ENCODE assay signal across 8 cellular contexts in the genomic region with DNA sequence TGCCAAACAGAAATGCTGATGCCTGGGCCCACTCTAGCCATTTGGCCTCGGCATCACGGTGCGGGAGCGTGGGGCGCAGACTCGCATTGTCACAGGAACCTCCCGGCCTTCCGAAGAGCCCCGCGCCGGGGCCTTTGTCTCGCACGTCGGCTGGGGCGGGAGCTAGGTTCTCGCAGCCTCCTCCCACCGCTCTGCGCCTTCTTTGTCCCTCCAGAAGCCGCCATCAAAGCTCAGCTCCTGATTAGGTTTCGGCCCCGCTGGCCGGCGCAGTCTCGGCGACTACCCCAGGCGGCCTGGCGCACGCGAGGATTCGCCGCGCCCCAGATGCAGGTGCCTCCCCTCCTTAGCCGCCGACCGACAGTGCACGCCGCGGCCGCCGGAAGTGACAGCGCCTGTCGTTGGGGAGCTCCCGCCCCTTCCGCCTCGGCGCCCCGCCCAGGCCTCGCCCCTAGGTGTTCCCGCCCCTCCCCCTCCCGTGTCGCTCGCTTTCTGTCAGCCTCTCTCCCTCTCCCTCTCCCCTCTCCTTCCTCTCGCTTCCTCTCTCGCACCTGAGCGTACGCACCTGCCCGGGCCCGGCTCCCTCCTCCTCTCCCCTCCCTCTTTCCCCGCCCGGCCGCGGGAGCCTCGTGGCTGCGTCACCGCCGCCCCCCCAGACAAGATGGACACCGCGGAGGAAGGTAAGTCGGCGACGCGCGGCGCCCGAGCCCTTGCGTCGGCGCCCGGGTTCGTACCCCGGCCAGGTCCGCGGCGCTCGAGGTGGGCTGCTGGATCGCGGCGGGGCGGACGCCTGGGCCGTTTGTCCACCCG. TPM values are rescaled to one million over a fixed set of nuclear protein-coding genes. Genes with fewer than 3 reads are reported as not detected.
A peak's percentile ranks its signal among the peaks of the same experiment; 100 is the strongest.
DNase-seq lines count a peak whose midpoint lies in the region; ATAC-seq and TF ChIP-seq lines count a peak whose summit lies in the region.

A gene with protein sequence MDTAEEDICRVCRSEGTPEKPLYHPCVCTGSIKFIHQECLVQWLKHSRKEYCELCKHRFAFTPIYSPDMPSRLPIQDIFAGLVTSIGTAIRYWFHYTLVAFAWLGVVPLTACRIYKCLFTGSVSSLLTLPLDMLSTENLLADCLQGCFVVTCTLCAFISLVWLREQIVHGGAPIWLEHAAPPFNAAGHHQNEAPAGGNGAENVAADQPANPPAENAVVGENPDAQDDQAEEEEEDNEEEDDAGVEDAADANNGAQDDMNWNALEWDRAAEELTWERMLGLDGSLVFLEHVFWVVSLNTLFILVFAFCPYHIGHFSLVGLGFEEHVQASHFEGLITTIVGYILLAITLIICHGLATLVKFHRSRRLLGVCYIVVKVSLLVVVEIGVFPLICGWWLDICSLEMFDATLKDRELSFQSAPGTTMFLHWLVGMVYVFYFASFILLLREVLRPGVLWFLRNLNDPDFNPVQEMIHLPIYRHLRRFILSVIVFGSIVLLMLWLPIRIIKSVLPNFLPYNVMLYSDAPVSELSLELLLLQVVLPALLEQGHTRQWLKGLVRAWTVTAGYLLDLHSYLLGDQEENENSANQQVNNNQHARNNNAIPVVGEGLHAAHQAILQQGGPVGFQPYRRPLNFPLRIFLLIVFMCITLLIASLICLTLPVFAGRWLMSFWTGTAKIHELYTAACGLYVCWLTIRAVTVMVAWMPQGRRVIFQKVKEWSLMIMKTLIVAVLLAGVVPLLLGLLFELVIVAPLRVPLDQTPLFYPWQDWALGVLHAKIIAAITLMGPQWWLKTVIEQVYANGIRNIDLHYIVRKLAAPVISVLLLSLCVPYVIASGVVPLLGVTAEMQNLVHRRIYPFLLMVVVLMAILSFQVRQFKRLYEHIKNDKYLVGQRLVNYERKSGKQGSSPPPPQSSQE (plus strand): TSS at position 455 of the 807 bp plus-strand sequence. CDS start 204 bp downstream, at position 659.

- peak within 1 kb of the TSS; percentile 87 for H3K18ac ChIP-seq in trophoblast cell (ENCODE audit: low read length)

- WGBS in trophoblast cell (ENCODE audit: extremely low coverage, insufficient coverage, insufficient read length), result no CpG with 5 or more reads among the region's 92 CpGs
- WGBS in tibial nerve, 2 donors, result 0% methylated on average over 3 to 87 of the region's 92 CpGs

- H2BK12ac ChIP-seq in trophoblast cell (ENCODE audit: low read length), result no peak within 1 kb of the TSS

- TF ChIP-seq CTCF in GM12875 (IDR thresholded peaks at IDR 0.05; ENCODE audit: borderline replicate concordance, insufficient read depth, low read depth, low read length), result no peak
- TF ChIP-seq CTCF in tibial nerve (IDR thresholded peaks at IDR 0.05), result peak in 2 of 5 experiments; percentile 46 to 49

- H3K23ac ChIP-seq in trophoblast cell (ENCODE audit: low read length), result no peak within 1 kb of the TSS

- H3K4me2 ChIP-seq in trophoblast cell (ENCODE audit: low read length), result peak within 1 kb of the TSS; percentile 100

- intact Hi-C loops in cardiac septum (cut with DNase I), result loop anchor here (5.0 kb wide), 3 partner anchors 49 to 101 kb away; a partner anchor contains a TSS

- peak within 1 kb of the TSS; percentile 62 for H4K12ac ChIP-seq in trophoblast cell (ENCODE audit: low read depth, low read length)

- peak within 1 kb of the TSS; percentile 70 for H3K4ac ChIP-seq in trophoblast cell (ENCODE audit: low read depth, low read length)

- peak within 1 kb of the TSS; percentile 90 for H4K91ac ChIP-seq in trophoblast cell (ENCODE audit: low read depth, low read length)

- H3K4me1 ChIP-seq in adipocyte (ENCODE audit: control insufficient read depth, insufficient read depth, low read length), result peaks cover 39% of the 10 kb centered on the region
- H3K4me1 ChIP-seq in trophoblast cell (ENCODE audit: control insufficient read depth in 1 of 2, insufficient read depth in 2 of 2, low read length in 2 of 2), result peaks cover 0 to 2% of the 10 kb centered on the region in 2 experiments
- H3K4me1 ChIP-seq in tibial nerve, result peaks cover 0 to 50% (median 10%) of the 10 kb centered on the region in 4 donors

- H3K14ac ChIP-seq in trophoblast cell (ENCODE audit: low read length), result peak within 1 kb of the TSS; percentile 91

- peak; percentile 82 to 96 for TF ChIP-seq POLR2A in tibial nerve (IDR thresholded peaks at IDR 0.05)

- H3K27me3 ChIP-seq in adipocyte (replicated peaks; ENCODE audit: control insufficient read depth, insufficient read depth, low read length), result no peaks in the 10 kb centered on the region
- no peaks in the 10 kb centered on the region for H3K27me3 ChIP-seq in trophoblast cell (ENCODE audit: insufficient read depth, low read length)
- H3K27me3 ChIP-seq in tibial nerve, result no peaks in the 10 kb centered on the region

- H2AFZ ChIP-seq in trophoblast cell (ENCODE audit: insufficient read depth, low read length, poor library complexity), result peak within 1 kb of the TSS; percentile 71

- peak within 1 kb of the TSS; percentile 95 for H4K8ac ChIP-seq in trophoblast cell (ENCODE audit: low read depth, low read length)

- H2BK5ac ChIP-seq in trophoblast cell (ENCODE audit: low read depth, low read length, poor library complexity), result peak within 1 kb of the TSS; percentile 92

- DNase-seq in NCI-H1436 (lab: John Stamatoyannopoulos, UW), result peak; percentile 97
- DNase-seq in T follicular helper cell (ENCODE audit: low read depth), result peak; percentile 96
- peak; percentile 97 for DNase-seq in adipocyte (ENCODE audit: low read depth)
- DNase-seq in cardiac septum (ENCODE audit: low spot score), result peak; percentile 97
- peak; percentile 89 to 91 for DNase-seq in trophoblast cell
- peak; percentile 90 to 91 for DNase-seq in tibial nerve (ENCODE audit: low spot score in 2 of 2)

- no peaks in the 10 kb centered on the region for H3K36me3 ChIP-seq in adipocyte (ENCODE audit: control insufficient read depth, insufficient read depth, low read length, severe bottlenecking)
- no peaks in the 10 kb centered on the region for H3K36me3 ChIP-seq in trophoblast cell (ENCODE audit: control insufficient read depth in 1 of 2, insufficient read depth in 2 of 2, low read length in 2 of 2)
- no peaks in the 10 kb centered on the region for H3K36me3 ChIP-seq in tibial nerve

- peaks cover 10% of the 10 kb centered on the region for H3K79me2 ChIP-seq in trophoblast cell (ENCODE audit: control insufficient read depth, insufficient read depth, low read length, poor library complexity)

- H3K4me3 ChIP-seq in GM12875 (ENCODE audit: low read depth, low read length) (peak within 1 kb of the TSS; percentile 59), adipocyte (ENCODE audit: low read length) (peak within 1 kb of the TSS; percentile 95), trophoblast cell (ENCODE audit: low read depth, low read length) (peak within 1 kb of the TSS; percentile 94), tibial nerve (peak within 1 kb of the TSS; percentile 65 to 99 (median 84))

- peak within 1 kb of the TSS; percentile 82 for H2BK120ac ChIP-seq in trophoblast cell (ENCODE audit: insufficient read depth, low read length, poor library complexity)

- peak; percentile 91 for ATAC-seq in HG02798 (IDR thresholded peaks at IDR 0.05; ENCODE audit: poor library complexity, unreplicated experiment)

- H3K9ac ChIP-seq in adipocyte (ENCODE audit: low read length) (peak within 1 kb of the TSS; percentile 92), trophoblast cell (ENCODE audit: low read length) (peak within 1 kb of the TSS; percentile 96)

- H3K79me1 ChIP-seq in trophoblast cell (ENCODE audit: low read length), result peaks cover 13% of the 10 kb centered on the region

- peak in 1 of 2 donors; percentile 98 for TF ChIP-seq EP300 in tibial nerve (IDR thresholded peaks at IDR 0.05)

- H3K9me3 ChIP-seq in adipocyte (ENCODE audit: control insufficient read depth, low read length), result no peaks in the 10 kb centered on the region
- H3K9me3 ChIP-seq in trophoblast cell (ENCODE audit: insufficient read depth, low read depth, low read length), result no peaks in the 10 kb centered on the region
- H3K9me3 ChIP-seq in tibial nerve, result no peaks in the 10 kb centered on the region

- peak within 1 kb of the TSS; percentile 1 for H2AK5ac ChIP-seq in trophoblast cell (ENCODE audit: low read length)

- H3K27ac ChIP-seq in trophoblast cell (ENCODE audit: low read depth, low read length), result peak within 1 kb of the TSS; percentile 99
- H3K27ac ChIP-seq in tibial nerve, result peak within 1 kb of the TSS; percentile 95 to 100 (median 97)

RNA-seq across cellular contexts. Expression of the gene that starts here (rescaled TPM):
- total RNA-seq in cardiac septum, result 142 TPM
- polyA plus RNA-seq in trophoblast cell (2013), result 57.9 and 61.3 TPM in 2 replicates
- total RNA-seq in tibial nerve, result 100 to 1,000 TPM in 2 of 4 donors, 10 to 100 TPM in 2; 70.2 to 127 (median 110) TPM

Comparison
In these comparisons a context has a peak if more than half of its experiments do, and no peak if none do; other contexts are left out.
1. Peak in every context shown above with its lines: DNase-seq, ATAC-seq, H3K4me3 ChIP-seq and H3K27ac ChIP-seq.